8 cellular contexts compared by ENCODE assay signal in genomic region chr12:570237-570925, GRCh38.
DNase-seq lines count a peak whose midpoint lies in the region; ATAC-seq, FAIRE-seq and TF ChIP-seq lines count a peak whose summit lies in the region.

No MANE protein-coding gene starts in this region.

- FAIRE-seq in H1 (lab: Jason Lieb, UNC): no peak

- H3K23ac ChIP-seq in H1 (ENCODE audit: insufficient read length) (no peak overlapping the region), mesenchymal stem cell (ENCODE audit: low read length in 2 of 2) (no peak overlapping the region)

- H2BK12ac ChIP-seq in H1 (ENCODE audit: low read depth, low read length) (peak overlapping the region; percentile 88; the same call in 1 of the 2 replicates), mesenchymal stem cell (ENCODE audit: low read length in 2 of 2) (peak overlapping the region; percentile 31 to 75)

- peak; percentile 94 for DNase-seq in ELR (ENCODE audit: low read depth)
- DNase-seq in PC-3: peak; percentile 81
- peak in 1 of 2 experiments; percentile 80 for DNase-seq in H1 (ENCODE audit: low read depth in 1 of 2, low spot score in 2 of 2)
- peak; percentile 92 for DNase-seq in mesenchymal stem cell
- peak; percentile 80 for DNase-seq in uterus
- DNase-seq in GF-D8 (lab: John Stamatoyannopoulos, UW): no peak
- no peak for DNase-seq in GM19240 (ENCODE audit: insufficient read length, low spot score)
- no peak for DNase-seq in activated CD4-positive, alpha-beta T cell treated with anti-CD3 and anti-CD28 coated beads, Interleukin-2, amount 50 U/mL, for 4 hours

- H3K27ac ChIP-seq in PC-3 (ENCODE audit: low read length) (peak overlapping the region; percentile 90), H1 (ENCODE audit: low read depth, low read length) (no peak overlapping the region), mesenchymal stem cell (ENCODE audit: low read length, poor library complexity, severe bottlenecking) (peak overlapping the region; percentile 63), uterus (peak overlapping the region; percentile 87 to 92)

- no peaks in the 10 kb centered on the region for H3K9me2 ChIP-seq in PC-3 (replicated peaks; ENCODE audit: low read length)

- H4K8ac ChIP-seq in H1 (ENCODE audit: extremely low read depth, insufficient read depth, low read length): peak overlapping the region; percentile 41
- H4K8ac ChIP-seq in mesenchymal stem cell (ENCODE audit: low read length): peak overlapping the region; percentile 95

- TF ChIP-seq EP300 in H1 (IDR thresholded peaks at IDR 0.05; ENCODE audit: borderline replicate concordance in 1 of 2, low read depth in 2 of 2, low read length in 2 of 2): no peak

- H3K36me3 ChIP-seq in PC-3 (ENCODE audit: low read depth, low read length): no peaks in the 10 kb centered on the region
- no peaks in the 10 kb centered on the region for H3K36me3 ChIP-seq in H1 (ENCODE audit: control insufficient read depth in 2 of 4, insufficient read depth in 4 of 4, low read length in 3 of 4)
- no peaks in the 10 kb centered on the region for H3K36me3 ChIP-seq in mesenchymal stem cell (ENCODE audit: control insufficient read depth in 1 of 2, insufficient read depth in 2 of 2, low read depth in 1 of 2, low read length in 2 of 2)
- H3K36me3 ChIP-seq in uterus: no peaks in the 10 kb centered on the region

- no peak for TF ChIP-seq RAD21 in H1 (IDR thresholded peaks at IDR 0.05 in 1 of 2, conservative IDR thresholded peaks at IDR 0.05 in 1 of 2; ENCODE audit: low read depth in 2 of 2, low read length in 2 of 2)

- 4% methylated on average over 20 of the region's 27 CpGs; no CpG with 5 or more reads in 1 of the 2 experiments for WGBS in H1 (ENCODE audit: extremely low coverage in 1 of 2, insufficient coverage in 1 of 2, insufficient read length in 1 of 2, insufficient replicate concordance in 2 of 2, low coverage in 1 of 2, low lambda C conversion rate in 2 of 2, missing lambda C conversion rate in 1 of 2), 2 experiments
- under 1% methylated on average over 27 of the region's 27 CpGs for WGBS in mesenchymal stem cell

- H3K79me1 ChIP-seq in H1 (ENCODE audit: low read depth, low read length) (no peaks in the 10 kb centered on the region), mesenchymal stem cell (replicated peaks; ENCODE audit: low read length, poor library complexity, severe bottlenecking) (peaks cover 2% of the 10 kb centered on the region)

- H3K14ac ChIP-seq in H1 (ENCODE audit: insufficient read length): no peak overlapping the region
- no peak overlapping the region for H3K14ac ChIP-seq in mesenchymal stem cell (ENCODE audit: low read length in 2 of 2)

- 0 out of 3 replicates have a peak, but pooled peaks of 1 of the 2 experiments have one; percentile 26 for TF ChIP-seq POLR2A in H1 (IDR thresholded peaks at IDR 0.05; ENCODE audit: control extremely low read depth in 1 of 2, low read depth in 2 of 2, low read length in 2 of 2)
- TF ChIP-seq POLR2A in uterus (IDR thresholded peaks at IDR 0.05): peak; percentile 46 to 65

- intact Hi-C loops in PC-3 (cut with micrococcal nuclease): loop anchor here (1.0 to 10.0 kb wide), 2 partner anchors 379 to 1014 kb away; partner anchors contain the start of gene RAD52
- intact Hi-C loops in uterus (cut with DNase I; ENCODE audit: low total_unique reads): loop anchor here (5.0 to 10.0 kb wide), 2 partner anchors 182 to 1034 kb away; partner anchors contain the start of gene WNK1

- H3K18ac ChIP-seq in H1 (ENCODE audit: extremely low read depth, low read length) (peak overlapping the region; percentile 71), mesenchymal stem cell (ENCODE audit: low read depth in 1 of 2, low read length in 2 of 2) (peak overlapping the region; percentile 86 to 88)

- no peaks in the 10 kb centered on the region for H4K20me1 ChIP-seq in PC-3 (ENCODE audit: low read length)
- no peaks in the 10 kb centered on the region for H4K20me1 ChIP-seq in H1 (replicated peaks in 1 of 2; ENCODE audit: control insufficient read depth in 1 of 2, insufficient read depth in 2 of 2, low read length in 2 of 2)

- H3K4me3 ChIP-seq in PC-3 (ENCODE audit: low read length) (peak overlapping the region; percentile 87), H1 (ENCODE audit: extremely low read depth in 1 of 4, insufficient read depth in 2 of 4, low read depth in 3 of 4, low read length in 4 of 4) (peak overlapping the region; percentile 28 to 82 (median 64)), mesenchymal stem cell (ENCODE audit: insufficient read depth in 1 of 2, low read depth in 1 of 2, low read length in 2 of 2) (peak overlapping the region; percentile 57 to 81), uterus (peak overlapping the region; percentile 46 to 53)

- no peak overlapping the region for H2AK5ac ChIP-seq in H1 (ENCODE audit: low read depth, low read length)
- no peak overlapping the region for H2AK5ac ChIP-seq in mesenchymal stem cell (ENCODE audit: low read length, severe bottlenecking)

- H3K4me2 ChIP-seq in PC-3 (ENCODE audit: low read length) (peak overlapping the region; percentile 95), H1 (ENCODE audit: insufficient read depth in 1 of 2, low read depth in 2 of 2, low read length in 2 of 2) (peak overlapping the region; percentile 87 to 98), mesenchymal stem cell (ENCODE audit: low read length, poor library complexity, severe bottlenecking) (peak overlapping the region; percentile 91)

- H4K91ac ChIP-seq in H1 (replicated peaks; ENCODE audit: insufficient read length, low read length) (no peak overlapping the region), mesenchymal stem cell (ENCODE audit: low read length) (peak overlapping the region; percentile 93)

- no peaks in the 10 kb centered on the region for H3K27me3 ChIP-seq in PC-3 (ENCODE audit: low read length)
- peaks cover 0 to 5% (median 3%) of the 10 kb centered on the region in 4 experiments; a peak in 3 of 7 replicates for H3K27me3 ChIP-seq in H1 (replicated peaks in 1 of 4; ENCODE audit: control insufficient read depth in 3 of 4, extremely low read depth in 1 of 4, insufficient read depth in 3 of 4, low read length in 3 of 4)
- H3K27me3 ChIP-seq in mesenchymal stem cell (ENCODE audit: control insufficient read depth in 1 of 2, insufficient read depth in 1 of 2, low read length in 2 of 2): no peaks in the 10 kb centered on the region
- H3K27me3 ChIP-seq in uterus: no peaks in the 10 kb centered on the region

- H2BK20ac ChIP-seq in H1 (ENCODE audit: low read length): no peak overlapping the region

- H3K79me2 ChIP-seq in PC-3 (ENCODE audit: low read length): no peaks in the 10 kb centered on the region
- H3K79me2 ChIP-seq in H1 (ENCODE audit: control insufficient read depth in 1 of 2, insufficient read depth in 2 of 2, low read length in 2 of 2): no peaks in the 10 kb centered on the region

- H3K4me1 ChIP-seq in PC-3 (ENCODE audit: insufficient read depth, low read length) (peaks cover 24% of the 10 kb centered on the region), H1 (replicated peaks in 1 of 4; ENCODE audit: control insufficient read depth in 3 of 4, insufficient read depth in 4 of 4, low read length in 3 of 4) (peaks cover 0 to 9% (median 6%) of the 10 kb centered on the region in 4 experiments; a peak in 5 of 7 replicates), mesenchymal stem cell (ENCODE audit: control insufficient read depth, insufficient read depth, low read depth, low read length) (peaks cover 20% of the 10 kb centered on the region), uterus (no peaks in the 10 kb centered on the region)

- no peak overlapping the region for H4K5ac ChIP-seq in H1 (ENCODE audit: insufficient read length, low read depth, low read length)

- POLR2A ChIA-PET in PC-3 (lab: Charles Lee; ENCODE audit: unreplicated experiment) (no interaction called here), H1 (lab: Charles Lee; ENCODE audit: partially characterized antibody) (interaction anchor here (1.5 to 2.4 kb wide), 3 partner anchors 23 to 379 kb away, joined by 3 to 7 read pairs (median 6); partner anchors contain the start of genes RAD52 and WNK1)

- H2BK5ac ChIP-seq in H1 (ENCODE audit: low read depth, low read length) (peak overlapping the region; percentile 46; the same call in 1 of the 2 replicates), mesenchymal stem cell (ENCODE audit: low read depth, low read length, poor library complexity, severe bottlenecking) (no peak overlapping the region)

- peak overlapping the region; percentile 98 for H2AFZ ChIP-seq in PC-3 (ENCODE audit: low read length)
- H2AFZ ChIP-seq in H1 (ENCODE audit: low read length): peak overlapping the region; percentile 85; the same call in 1 of the 2 replicates
- H2AFZ ChIP-seq in mesenchymal stem cell (ENCODE audit: low read depth, low read length): peak overlapping the region; percentile 57

- no peak overlapping the region for H2BK120ac ChIP-seq in H1 (replicated peaks; ENCODE audit: low read depth, low read length)
- H2BK120ac ChIP-seq in mesenchymal stem cell (ENCODE audit: low read depth, low read length): peak overlapping the region; percentile 90

- BruUV-seq in PC-3 (replicated peaks; lab: Mats Ljungman, UMichigan): no TSS peak

- CTCF ChIA-PET in PC-3 (lab: Charles Lee) (interaction anchor here (2.3 kb wide), 1 partner anchor 180 kb away, joined by 22 read pairs; no protein-coding TSS in a partner anchor), H1 (lab: Charles Lee; ENCODE audit: partially characterized antibody) (interaction anchor here (0.6 to 3.6 kb wide), 42 partner anchors 8 to 525 kb away, joined by 3 to 23 read pairs (median 4); partner anchors contain the start of gene WNK1)

- H3K23me2 ChIP-seq in H1 (ENCODE audit: low read depth, low read length): peaks cover 9% of the 10 kb centered on the region

- no peak overlapping the region for H2BK15ac ChIP-seq in H1 (ENCODE audit: low read length)
- peak overlapping the region; percentile 83 for H2BK15ac ChIP-seq in mesenchymal stem cell (ENCODE audit: low read depth, poor library complexity, severe bottlenecking)

- peak overlapping the region; percentile 83 for H3K9ac ChIP-seq in PC-3 (ENCODE audit: low read length)
- peak overlapping the region in 3 of 4 experiments; percentile 34 to 67 (median 35); a peak in 5 of 7 replicates for H3K9ac ChIP-seq in H1 (replicated peaks in 1 of 4; ENCODE audit: extremely low read depth in 1 of 4, low read depth in 3 of 4, low read length in 3 of 4)
- H3K9ac ChIP-seq in mesenchymal stem cell (ENCODE audit: low read length): peak overlapping the region; percentile 91

- H3K9me3 ChIP-seq in PC-3 (ENCODE audit: low read length) (no peaks in the 10 kb centered on the region), H1 (ENCODE audit: insufficient read depth in 2 of 2, low read depth in 1 of 2, low read length in 1 of 2) (no peaks in the 10 kb centered on the region), mesenchymal stem cell (ENCODE audit: control insufficient read depth, low read length) (no peaks in the 10 kb centered on the region), uterus (no peaks in the 10 kb centered on the region)

- no peak overlapping the region for H3K56ac ChIP-seq in H1 (replicated peaks; ENCODE audit: insufficient read length, low read depth, low read length)

- ATAC-seq in PC-3: peak; percentile 75

- no peak overlapping the region for H3K4ac ChIP-seq in H1 (replicated peaks; ENCODE audit: insufficient read length, low read depth, low read length)
- H3K4ac ChIP-seq in mesenchymal stem cell (ENCODE audit: low read depth in 1 of 2, low read length in 2 of 2): peak overlapping the region; percentile 55 to 86

- TF ChIP-seq CTCF in PC-3 (conservative IDR thresholded peaks at IDR 0.05; ENCODE audit: low read depth, low read length) (no peak), H1 (IDR thresholded peaks at IDR 0.05; ENCODE audit: control extremely low read depth in 1 of 3, insufficient read depth in 1 of 3, low read depth in 1 of 3, low read length in 3 of 3) (no peak), uterus (IDR thresholded peaks at IDR 0.05) (peak in 1 of 4 experiments; percentile 12)

- H3F3A ChIP-seq in PC-3 (ENCODE audit: low read length, unreplicated experiment): peaks cover 4% of the 10 kb centered on the region

Comparison
In these comparisons a context has a peak if more than half of its experiments do, and no peak if none do; other contexts are left out.
1. DNase-seq: peak in ELR (single experiment), PC-3 (single experiment), mesenchymal stem cell (single experiment) and uterus (2 of 2); none in GF-D8 (single experiment), GM19240 (single experiment) and activated CD4-positive, alpha-beta T cell treated with anti-CD3 and anti-CD28 coated beads, Interleukin-2, amount 50 U/mL, for 4 hours (0 of 2).
2. H3K9ac ChIP-seq: peak in every context shown above with its lines; median percentile 91 in mesenchymal stem cell; 83 in PC-3; 35 in H1.
3. Peak in every context shown above with its lines, with median percentiles within 50 percentile points of each other: H2AFZ ChIP-seq, H3K4me2 ChIP-seq and H3K4me3 ChIP-seq.